ENCODE assay signal across 8 cellular contexts in the genomic region with DNA sequence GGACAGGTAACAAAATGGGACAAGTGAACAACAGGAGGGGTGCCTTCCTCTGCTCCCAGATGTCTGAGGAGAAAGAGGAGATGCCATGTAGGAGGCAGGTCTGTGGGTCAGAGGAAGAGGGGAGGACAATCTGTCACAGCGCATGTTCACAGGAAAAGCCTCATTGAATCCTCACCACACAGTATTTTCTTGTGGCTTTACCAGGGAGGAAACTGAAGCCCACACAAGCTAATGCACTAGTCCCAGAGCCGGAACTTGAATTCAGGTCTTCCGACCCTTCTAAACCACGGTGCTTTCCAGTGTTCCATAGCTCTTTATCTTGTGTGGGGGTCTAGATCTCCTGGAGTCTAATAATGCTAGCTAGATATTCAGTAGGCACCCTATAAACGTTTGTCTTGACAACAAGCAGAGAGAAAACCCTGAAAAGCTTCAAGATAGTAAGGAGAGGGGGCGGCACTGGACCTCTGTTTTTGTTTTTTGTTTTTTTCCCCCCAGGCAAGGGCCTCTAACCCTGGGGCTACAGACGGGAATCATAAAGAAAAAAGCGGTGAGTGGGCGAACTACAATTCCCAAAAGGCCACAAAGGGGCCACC. TPM values are rescaled to one million over a fixed set of nuclear protein-coding genes. Genes with fewer than 3 reads are reported as not detected.
DNase-seq lines count a peak whose midpoint lies in the region; ATAC-seq, FAIRE-seq and TF ChIP-seq lines count a peak whose summit lies in the region.

No MANE protein-coding gene starts in this region.

- DNase-seq in SHP77 treated with DMSO at 0.1 percent for 48 hours (lab: John Stamatoyannopoulos, UW) (peak; percentile 9), SHP77 (lab: John Stamatoyannopoulos, UW) (no peak), adrenal gland (no peak), AG08395 (ENCODE audit: low spot score) (no peak), GM12892 (ENCODE audit: insufficient read length) (no peak)

- ATAC-seq in HG02610 (IDR thresholded peaks at IDR 0.05; ENCODE audit: unreplicated experiment), result no peak

- peaks cover 6% of the 10 kb centered on the region for H3K36me3 Mint-ChIP-seq in IgD-negative memory B cell

- intact Hi-C loops in adrenal gland (cut with DNase I), result no loop called here

- peaks cover 30% of the 10 kb centered on the region for H3K27me3 ChIP-seq in adrenal gland

- peak overlapping the region; percentile 93 to 100 (median 94) for H3K27ac Mint-ChIP-seq in IgD-negative memory B cell

- TF ChIP-seq POLR2A in adrenal gland (IDR thresholded peaks at IDR 0.05), result no peak
- no peak for TF ChIP-seq POLR2A in GM12892 (IDR thresholded peaks at IDR 0.05; ENCODE audit: low read depth, low read length)

- peaks cover 33 to 48% (median 35%) of the 10 kb centered on the region in 3 donors for H3K4me1 Mint-ChIP-seq in IgD-negative memory B cell

- peak overlapping the region; percentile 93 to 99 (median 96) for H3K4me3 Mint-ChIP-seq in IgD-negative memory B cell

- 8 to 15% (median 12%) methylated on average over 9 of the region's 9 CpGs for WGBS in adrenal gland, 4 donors
- WGBS in mesodermal cell (ENCODE audit: insufficient coverage in 2 of 2), 2 experiments, result 0 to 16% methylated on average over 4 to 6 of the region's 9 CpGs

- H3K9me3 ChIP-seq in adrenal gland (replicated peaks in 1 of 3) (no peaks in the 10 kb centered on the region), mesodermal cell (ENCODE audit: control insufficient read depth, low read length) (no peaks in the 10 kb centered on the region)

- TF ChIP-seq CTCF in adrenal gland (IDR thresholded peaks at IDR 0.05), result peak in 5 of 6 experiments; percentile 13 to 40 (median 26)

- H3K36me3 ChIP-seq in adrenal gland (replicated peaks in 1 of 2) (peaks cover 0 to 29% of the 10 kb centered on the region in 2 donors), mesodermal cell (ENCODE audit: control insufficient read depth, insufficient read depth, low read length) (peaks cover 37% of the 10 kb centered on the region)

- H3K4me1 ChIP-seq in adrenal gland (replicated peaks in 1 of 2) (peaks cover 9 to 12% of the 10 kb centered on the region in 2 donors), mesodermal cell (ENCODE audit: control insufficient read depth, insufficient read depth, low read length, poor library complexity, severe bottlenecking) (peaks cover 34% of the 10 kb centered on the region)

- H3K4me3 ChIP-seq in adrenal gland (peak overlapping the region in 1 of 4 donors; percentile 58), mesodermal cell (ENCODE audit: extremely low read depth, insufficient read depth, low read length, poor library complexity, severe bottlenecking) (peak overlapping the region; percentile 79)

- FAIRE-seq in GM12892 (lab: Jason Lieb, UNC), result no peak

- peak overlapping the region in 3 of 5 donors; percentile 74 to 87 (median 84) for H3K27ac ChIP-seq in adrenal gland
- H3K27ac ChIP-seq in mesodermal cell (ENCODE audit: low read depth, low read length, severe bottlenecking), result peak overlapping the region; percentile 100

- H3K9me3 Mint-ChIP-seq in IgD-negative memory B cell, result no peaks in the 10 kb centered on the region

- peaks cover 18% of the 10 kb centered on the region for H3K27me3 Mint-ChIP-seq in IgD-negative memory B cell

RNA-seq across cellular contexts. Expression of a gene that starts 0.4 kb away (rescaled TPM):
- polyA plus RNA-seq in IgD-negative memory B cell (176 TPM), adrenal gland (10 to 100 TPM; 25.2 to 43.0 (median 29.0) TPM)
- 10 to 100 TPM; 57.0 to 94.7 (median 71.8) TPM for total RNA-seq in adrenal gland
- polyA plus RNA-seq in mesodermal cell (2013, experiment 1 of 2), result 166 TPM
- 157 TPM for polyA plus RNA-seq in mesodermal cell (2013, experiment 2 of 2)
- polyA plus RNA-seq in GM12892 (2012; ENCODE audit: missing spikeins), result 151 TPM

RNA-seq across cellular contexts. Expression of a gene that starts 12.5 kb away (rescaled TPM):
- polyA plus RNA-seq in IgD-negative memory B cell, result 8.3 TPM
- 1 to 10 TPM in 1 of 8 donors, under 1 TPM in 4, not detected in 3; 0.15 to 3.7 (median 0.42) TPM for total RNA-seq in adrenal gland
- polyA plus RNA-seq in adrenal gland, result 1 to 10 TPM in 2 of 3 donors, under 1 TPM in 1; 0.62 to 1.7 (median 1.2) TPM
- 1.3 TPM for polyA plus RNA-seq in mesodermal cell (2013, experiment 1 of 2)
- polyA plus RNA-seq in mesodermal cell (2013, experiment 2 of 2), result 0.91 TPM
- polyA plus RNA-seq in GM12892 (2012; ENCODE audit: missing spikeins), result not detected

RNA-seq across cellular contexts. Expression of a gene that starts 21.9 kb away (rescaled TPM):
- polyA plus RNA-seq in IgD-negative memory B cell, result 2.4 TPM
- total RNA-seq in adrenal gland, result 1 to 10 TPM in 7 of 8 donors, under 1 TPM in 1; 0.30 to 4.1 (median 2.5) TPM
- 10 to 100 TPM in 1 of 3 donors, 1 to 10 TPM in 2; 2.0 to 10.5 (median 4.5) TPM for polyA plus RNA-seq in adrenal gland
- 3.3 TPM for polyA plus RNA-seq in mesodermal cell (2013, experiment 1 of 2)
- 1.4 TPM for polyA plus RNA-seq in mesodermal cell (2013, experiment 2 of 2)
- polyA plus RNA-seq in GM12892 (2012; ENCODE audit: missing spikeins), result 4.4 TPM
